In the genomic region with DNA sequence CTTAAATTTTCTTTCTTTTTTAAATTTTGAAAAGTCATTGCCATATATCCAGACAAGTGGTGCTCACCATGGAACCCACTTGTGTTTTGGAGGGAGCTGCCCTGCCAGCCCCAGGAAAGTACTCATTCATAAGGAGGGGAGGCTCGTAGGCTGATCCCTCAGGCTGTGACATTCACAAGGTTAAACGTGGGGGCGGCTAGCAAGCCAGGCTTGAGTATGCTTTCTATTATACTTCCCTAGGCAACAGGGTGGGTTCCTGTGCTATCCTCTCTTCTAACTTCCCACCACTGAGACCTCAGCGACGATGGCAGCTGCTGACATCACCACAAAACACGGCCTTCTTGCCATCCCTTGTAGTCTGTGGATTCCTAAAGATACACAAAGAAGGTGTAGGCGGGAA, we compare ENCODE assay signal across 14 cellular contexts.
DNase-seq lines count a peak whose midpoint lies in the region; ATAC-seq and TF ChIP-seq lines count a peak whose summit lies in the region.
"Had no signal": no experiment of that assay in that cellular context is flagged by ENCODE, and none has a peak within 500 bp of the region (broad histone marks: within the 10 kb centered on the region; RNA-seq: fewer than 3 reads in every experiment).

No MANE protein-coding gene starts in this region.

- H3K4me1 Mint-ChIP-seq in GM23338, result peaks cover 3% of the 10 kb centered on the region; the same call in 2 of the 3 replicates
- H3K4me1 Mint-ChIP-seq in osteocyte (ENCODE audit: unreplicated experiment), result peaks cover 2% of the 10 kb centered on the region
- no peaks in the 10 kb centered on the region for H3K4me1 Mint-ChIP-seq in natural killer cell
- H3K4me1 Mint-ChIP-seq: CD14-positive monocyte; CD8-positive, alpha-beta memory T cell had no signal

- H3K27me3 ChIP-seq in GM23338 (ENCODE audit: insufficient read depth), result no peaks in the 10 kb centered on the region
- peaks cover 0 to 10% (median 0%) of the 10 kb centered on the region in 4 donors for H3K27me3 ChIP-seq in esophagus muscularis mucosa
- H3K27me3 ChIP-seq in lower lobe of right lung (ENCODE audit: low read depth), result no peaks in the 10 kb centered on the region
- H3K27me3 ChIP-seq in HAP-1 (ENCODE audit: low read depth), result 0 out of 2 replicates have a peak, but pooled peaks cover 3% of the 10 kb centered on the region
- H3K27me3 ChIP-seq: BLaER1 had no signal

- H3K9me3 ChIP-seq in esophagus muscularis mucosa (no peaks in the 10 kb centered on the region), lower lobe of right lung (no peaks in the 10 kb centered on the region), HAP-1 (no peaks in the 10 kb centered on the region)
- H3K9me3 ChIP-seq: BLaER1 had no signal

- intact Hi-C loops in esophagus muscularis mucosa (cut with DNase I), result no loop called here
- intact Hi-C loops in lower lobe of right lung (cut with DNase I), result no loop called here
- intact Hi-C loops in natural killer cell (cut with micrococcal nuclease), result no loop called here

- no peaks in the 10 kb centered on the region for H3F3A ChIP-seq in GM23338 (replicated peaks; ENCODE audit: low read depth)

- no peak for DNase-seq in GM23338 (ENCODE audit: low spot score)
- peak; percentile 87 for DNase-seq in esophagus muscularis mucosa (ENCODE audit: extremely low spot score)
- no peak for DNase-seq in lower lobe of right lung
- peak; percentile 49 for DNase-seq in osteocyte (ENCODE audit: extremely low spot score, unreplicated experiment)
- no peak for DNase-seq in RWPE1 (ENCODE audit: low spot score)
- no peak for DNase-seq in HAP-1 (ENCODE audit: low spot score in 2 of 2)
- DNase-seq in natural killer cell, result no peak
- DNase-seq: 8988T; CD8-positive, alpha-beta memory T cell; COR-L47; HCEC 1CT; HFFc6 had no signal

- H3K36me3 ChIP-seq in GM23338 (ENCODE audit: insufficient read depth) (no peaks in the 10 kb centered on the region), esophagus muscularis mucosa (no peaks in the 10 kb centered on the region), lower lobe of right lung (no peaks in the 10 kb centered on the region), HAP-1 (replicated peaks) (no peaks in the 10 kb centered on the region)
- H3K36me3 ChIP-seq: BLaER1 had no signal

- TF ChIP-seq CTCF in GM23338 (conservative IDR thresholded peaks at IDR 0.05; ENCODE audit: low read depth in 2 of 2) (no peak), esophagus muscularis mucosa (IDR thresholded peaks at IDR 0.05) (no peak), lower lobe of right lung (IDR thresholded peaks at IDR 0.05) (no peak), osteocyte (IDR thresholded peaks at IDR 0.05) (no peak), RWPE1 (conservative IDR thresholded peaks at IDR 0.05; ENCODE audit: low read depth) (no peak), natural killer cell (IDR thresholded peaks at IDR 0.05) (no peak)

- H3K4me3 ChIP-seq in GM23338, result no peak overlapping the region
- no peak overlapping the region for H3K4me3 ChIP-seq in esophagus muscularis mucosa
- no peak overlapping the region for H3K4me3 ChIP-seq in lower lobe of right lung
- H3K4me3 ChIP-seq in HAP-1, result no peak overlapping the region
- H3K4me3 ChIP-seq: BLaER1 had no signal

- H3K27ac ChIP-seq in GM23338 (ENCODE audit: low read depth) (no peak overlapping the region), esophagus muscularis mucosa (replicated peaks in 1 of 4) (no peak overlapping the region), lower lobe of right lung (peak overlapping the region; percentile 28), RWPE1 (no peak overlapping the region)
- H3K27ac ChIP-seq: BLaER1 had no signal

- ATAC-seq in GM23338, result peak; percentile 50
- no peak for ATAC-seq in lower lobe of right lung
- no peak for ATAC-seq in natural killer cell

- H3K4me3 Mint-ChIP-seq in GM23338, result no peak overlapping the region
- no peak overlapping the region for H3K4me3 Mint-ChIP-seq in osteocyte (ENCODE audit: unreplicated experiment)
- H3K4me3 Mint-ChIP-seq in natural killer cell, result no peak overlapping the region
- H3K4me3 Mint-ChIP-seq: CD14-positive monocyte; CD8-positive, alpha-beta memory T cell; HFFc6 had no signal

- no peak overlapping the region for H3K4me2 ChIP-seq in GM23338
- H3K4me2 ChIP-seq: BLaER1 had no signal

- CTCF ChIA-PET in RWPE1 (lab: Yijun Ruan, JAX), result interaction anchor here (0.5 to 0.6 kb wide), 2 partner anchors 40 to 778 kb away, joined by 3 read pairs; no protein-coding TSS in a partner anchor

- WGBS in esophagus muscularis mucosa, result 76% methylated on average over 7 of the region's 7 CpGs

- no peak for TF ChIP-seq POLR2A in esophagus muscularis mucosa (IDR thresholded peaks at IDR 0.05; ENCODE audit: low read depth)

- in situ Hi-C loops in HAP-1 (cut with MboI; ENCODE audit: low sequenced_read_pairs), result no loop called here

- H3K4me1 ChIP-seq in GM23338 (ENCODE audit: insufficient read depth), result no peaks in the 10 kb centered on the region
- no peaks in the 10 kb centered on the region for H3K4me1 ChIP-seq in esophagus muscularis mucosa
- no peaks in the 10 kb centered on the region for H3K4me1 ChIP-seq in lower lobe of right lung
- H3K4me1 ChIP-seq in HAP-1, result peaks cover 20% of the 10 kb centered on the region
- H3K4me1 ChIP-seq: BLaER1 had no signal

- H3K36me3 Mint-ChIP-seq in GM23338 (ENCODE audit: low read depth) (no peaks in the 10 kb centered on the region), osteocyte (ENCODE audit: unreplicated experiment) (no peaks in the 10 kb centered on the region), natural killer cell (no peaks in the 10 kb centered on the region)
- H3K36me3 Mint-ChIP-seq: CD14-positive monocyte; CD8-positive, alpha-beta memory T cell had no signal

- no peaks in the 10 kb centered on the region for H4K20me1 ChIP-seq in GM23338 (replicated peaks; ENCODE audit: insufficient read depth)
- H4K20me1 ChIP-seq: BLaER1 had no signal

- no peak overlapping the region for H2AFZ ChIP-seq in GM23338

- H3K79me2 ChIP-seq in GM23338 (replicated peaks; ENCODE audit: insufficient read depth), result no peaks in the 10 kb centered on the region

- no peaks in the 10 kb centered on the region for H3K9me2 ChIP-seq in GM23338 (ENCODE audit: insufficient read depth)

- H3K9me3 Mint-ChIP-seq in GM23338, result no peaks in the 10 kb centered on the region
- H3K9me3 Mint-ChIP-seq in osteocyte (ENCODE audit: unreplicated experiment), result no peaks in the 10 kb centered on the region
- no peaks in the 10 kb centered on the region for H3K9me3 Mint-ChIP-seq in natural killer cell
- H3K9me3 Mint-ChIP-seq: CD8-positive, alpha-beta memory T cell; HFFc6 had no signal

- POLR2A ChIA-PET in RWPE1 (lab: Yijun Ruan, JAX; ENCODE audit: low non-redundant PET), result no interaction called here

- H3K27me3 Mint-ChIP-seq in GM23338 (ENCODE audit: insufficient read depth, low read depth, poor library complexity) (peaks cover 4% of the 10 kb centered on the region), osteocyte (ENCODE audit: unreplicated experiment) (peaks cover 31% of the 10 kb centered on the region), natural killer cell (ENCODE audit: low read depth in 2 of 2) (peaks cover 2 to 17% of the 10 kb centered on the region in 2 donors)

- H3K27ac Mint-ChIP-seq in GM23338 (no peak overlapping the region), osteocyte (ENCODE audit: unreplicated experiment) (no peak overlapping the region), natural killer cell (no peak overlapping the region)
- H3K27ac Mint-ChIP-seq: CD8-positive, alpha-beta memory T cell; HFFc6 had no signal

- no peak for TF ChIP-seq EP300 in esophagus muscularis mucosa (IDR thresholded peaks at IDR 0.05)

TF ChIP-seq in GM23338, 12 proteins besides CTCF, POLR2A, EP300 and RAD21 (continues in another document):
- no peak for TF ChIP-seq ZNF331 (CRISPR knock-in tag; IDR thresholded peaks at IDR 0.05; ENCODE audit: low read depth)
- TF ChIP-seq EZH2 (IDR thresholded peaks at IDR 0.05; ENCODE audit: low read depth, unreplicated experiment), result no peak
- TF ChIP-seq POLR2AphosphoS5 (IDR thresholded peaks at IDR 0.05; ENCODE audit: low read depth), result no peak
- TF ChIP-seq STAT1 (IDR thresholded peaks at IDR 0.05; ENCODE audit: unreplicated experiment), result no peak
- TF ChIP-seq CREB1 (CRISPR knock-in tag; IDR thresholded peaks at IDR 0.05; ENCODE audit: low read depth), result no peak
- no peak for TF ChIP-seq EZH2phosphoT487 (IDR thresholded peaks at IDR 0.05; ENCODE audit: unreplicated experiment)
- TF ChIP-seq JUNB (IDR thresholded peaks at IDR 0.05; ENCODE audit: unreplicated experiment), result no peak
- no peak for TF ChIP-seq ZNF114 (CRISPR knock-in tag; IDR thresholded peaks at IDR 0.05)

Comparison
In these comparisons a context has a peak if more than half of its experiments do, and no peak if none do; other contexts are left out.
1. DNase-seq: peak in esophagus muscularis mucosa (single experiment) and osteocyte (single experiment); none in GM23338 (single experiment), lower lobe of right lung (single experiment), RWPE1 (single experiment), HAP-1 (0 of 2) and natural killer cell (single experiment).